In the genomic region with DNA sequence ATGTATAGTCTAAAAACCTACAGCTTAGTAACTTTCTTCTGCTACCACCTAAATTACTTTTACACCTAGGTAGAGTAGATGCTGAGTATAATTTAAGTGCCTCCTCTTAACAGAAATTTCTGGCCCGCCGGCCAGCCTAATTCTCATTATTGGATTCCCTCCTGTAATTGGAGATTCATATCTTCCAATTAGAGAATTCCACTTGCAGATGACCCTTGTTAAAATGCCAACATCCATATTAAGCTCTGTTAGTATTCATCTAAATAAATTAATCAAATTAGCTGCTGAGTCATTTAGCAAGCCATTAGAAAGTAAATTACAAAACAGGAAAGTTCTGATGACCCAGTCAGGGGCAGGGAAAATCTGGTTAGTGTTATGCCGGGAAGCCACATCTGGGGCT, we compare ENCODE assay signal across 25 cellular contexts.
"Had no signal": no experiment of that assay in that cellular context is flagged by ENCODE, and none has a peak within 500 bp of the region (broad histone marks: within the 10 kb centered on the region; RNA-seq: fewer than 3 reads in every experiment).

No MANE protein-coding gene starts in this region.

- H3K4me1 ChIP-seq: esophagus muscularis mucosa, foreskin keratinocyte, gastroesophageal sphincter, heart right ventricle, lower lobe of right lung, prostate gland, right atrium auricular region, suprapubic skin, transverse colon, vagina had no signal

- H3K4me3 ChIP-seq: esophagus muscularis mucosa, gastroesophageal sphincter, heart right ventricle, lower lobe of right lung, prostate gland, right atrium auricular region, smooth muscle cell, suprapubic skin, transverse colon, vagina had no signal

- H3K36me3 ChIP-seq: prostate gland had no signal

- H3K9me3 ChIP-seq: esophagus muscularis mucosa, lower lobe of right lung, prostate gland, right atrium auricular region, suprapubic skin, transverse colon, vagina had no signal

- H3K27me3 ChIP-seq: esophagus muscularis mucosa, foreskin keratinocyte, gastroesophageal sphincter, heart right ventricle, right atrium auricular region, suprapubic skin, transverse colon, vagina had no signal

- DNase-seq: effector CD8-positive, alpha-beta T cell; foreskin keratinocyte; heart right ventricle; hippocampal formation; left cardiac atrium; left ventricle myocardium superior; lower lobe of right lung; naive thymus-derived CD8-positive, alpha-beta T cell; nephron progenitor cell; nucleus accumbens; stimulated activated CD4-positive, alpha-beta T cell treated with anti-CD3 and anti-CD28 coated beads, Interleukin-12 subunit alpha, Interleukin-12 subunit beta, amount 100 ng/mL, for 4 hours; stimulated activated CD4-positive, alpha-beta T cell treated with anti-CD3 and anti-CD28 coated beads, Interleukin-1b, Interleukin-23, amount 100 ng/mL, for 48 hours; stimulated activated CD4-positive, alpha-beta T cell treated with anti-CD3 and anti-CD28 coated beads, Interleukin-4, amount 100 ng/mL, for 1 hour; stimulated activated CD8-positive, alpha-beta memory T cell treated with anti-CD3 and anti-CD28 coated beads, Interleukin-4, amount 100 ng/mL, for 48 hours; stimulated activated naive CD4-positive, alpha-beta T cell; stimulated activated naive CD8-positive, alpha-beta T cell treated with anti-CD3 and anti-CD28 coated beads, Interleukin-15, amount 100 ng/mL, for 72 hours; transverse colon had no signal

- ATAC-seq: foreskin keratinocyte; gastroesophageal sphincter; heart right ventricle; left cardiac atrium; left ventricle myocardium superior; lower lobe of right lung; naive thymus-derived CD8-positive, alpha-beta T cell; sciatic nerve; stimulated activated naive CD8-positive, alpha-beta T cell treated with anti-CD3 and anti-CD28 coated beads, Interleukin-15, amount 100 ng/mL, for 72 hours had no signal

- H3K4me2 ChIP-seq: smooth muscle cell had no signal

- H3K27ac ChIP-seq: esophagus muscularis mucosa, foreskin keratinocyte, gastroesophageal sphincter, heart right ventricle, lower lobe of right lung, prostate gland, right atrium auricular region, suprapubic skin, transverse colon, vagina had no signal
